10 cellular contexts compared by ENCODE assay signal in genomic region chr13:23673354-23673753, GRCh38.
DNase-seq lines count a peak whose midpoint lies in the region; ATAC-seq and TF ChIP-seq lines count a peak whose summit lies in the region.
"Had no signal": no experiment of that assay in that cellular context is flagged by ENCODE, and none has a peak within 500 bp of the region (broad histone marks: within the 10 kb centered on the region; RNA-seq: fewer than 3 reads in every experiment).

No MANE protein-coding gene starts in this region.

- H2AK9ac ChIP-seq in IMR-90 (replicated peaks; ENCODE audit: low read depth, low read length, poor library complexity), result no peak overlapping the region

- peaks cover 38% of the 10 kb centered on the region for H3K36me3 ChIP-seq in IMR-90 (ENCODE audit: control insufficient read depth, insufficient read depth, low read length)
- peaks cover 0 to 8% (median 0%) of the 10 kb centered on the region in 4 donors for H3K36me3 ChIP-seq in upper lobe of left lung
- no peaks in the 10 kb centered on the region for H3K36me3 ChIP-seq in ascending aorta
- H3K36me3 ChIP-seq: neutrophil had no signal

- CTCF ChIA-PET in IMR-90 (lab: Yijun Ruan, JAX), result interaction anchor here (0.8 to 1.7 kb wide), 2 partner anchors 35 to 226 kb away, joined by 4 to 7 read pairs; no protein-coding TSS in a partner anchor

- no peak overlapping the region for H3K56ac ChIP-seq in IMR-90 (ENCODE audit: extremely low read depth, insufficient read depth, low read length)

- H3K14ac ChIP-seq in IMR-90 (replicated peaks; ENCODE audit: low read depth, low read length), result peak overlapping the region; percentile 36; the same call in 1 of the 2 replicates

- H4K91ac ChIP-seq in IMR-90 (ENCODE audit: insufficient read depth, low read depth, low read length), result peak overlapping the region; percentile 96; the same call in 1 of the 2 replicates

- peak overlapping the region; percentile 100 for H2BK5ac ChIP-seq in IMR-90 (ENCODE audit: low read depth, low read length, poor library complexity, severe bottlenecking)

- BruUV-seq in IMR-90 (replicated peaks; lab: Mats Ljungman, UMichigan), result no TSS peak

- TF ChIP-seq CTCF in IMR-90 (conservative IDR thresholded peaks at IDR 0.05; ENCODE audit: low read depth, low read length) (no peak), cardiac fibroblast (IDR thresholded peaks at IDR 0.05; ENCODE audit: low read depth, low read length) (no peak), upper lobe of left lung (IDR thresholded peaks at IDR 0.05) (no peak), ascending aorta (IDR thresholded peaks at IDR 0.05) (no peak)

- H3K27ac ChIP-seq in IMR-90 (ENCODE audit: insufficient read depth, low read length) (peak overlapping the region; percentile 100; the same call in 1 of the 2 replicates), upper lobe of left lung (peak overlapping the region in 2 of 4 donors; percentile 16 to 35), ascending aorta (no peak overlapping the region)
- H3K27ac ChIP-seq: neutrophil had no signal

- TF ChIP-seq RAD21 in IMR-90 (IDR thresholded peaks at IDR 0.05; ENCODE audit: low read length), result peak; percentile 41

- peak; percentile 99 for DNase-seq in IMR-90
- peak; percentile 84 to 93 for DNase-seq in cardiac fibroblast (ENCODE audit: low read depth in 2 of 2)
- peak; percentile 96 for DNase-seq in iris pigment epithelial cell (ENCODE audit: low read depth)
- DNase-seq in upper lobe of left lung, result no peak
- no peak for DNase-seq in ascending aorta (ENCODE audit: low spot score in 2 of 2)
- DNase-seq in HuH-7.5 (ENCODE audit: low spot score), result no peak
- DNase-seq in SIG-M5 treated with dmso at 0.1 percent for 504 hours (lab: John Stamatoyannopoulos, UW; ENCODE audit: unreplicated experiment), result no peak
- DNase-seq: Kasumi-1 had no signal

- peaks cover 23% of the 10 kb centered on the region for H3K9me1 ChIP-seq in IMR-90 (ENCODE audit: insufficient read depth, low read length)

- H4K5ac ChIP-seq in IMR-90 (ENCODE audit: low read depth, low read length), result peak overlapping the region; percentile 7; the same call in 1 of the 2 replicates

- H2BK120ac ChIP-seq in IMR-90 (ENCODE audit: low read depth, low read length), result peak overlapping the region; percentile 98

- POLR2A ChIA-PET in IMR-90 (lab: Charles Lee; ENCODE audit: unreplicated experiment), result interaction anchor here (0.6 to 1.3 kb wide), 3 partner anchors 17 to 89 kb away, joined by 3 read pairs; no protein-coding TSS in a partner anchor

- no peak overlapping the region for H2AK5ac ChIP-seq in IMR-90 (ENCODE audit: low read depth, low read length)

- H3K4me3 ChIP-seq in IMR-90 (ENCODE audit: insufficient read depth, low read depth, low read length), result no peak overlapping the region
- H3K4me3 ChIP-seq in cardiac fibroblast (replicated peaks in 1 of 2; ENCODE audit: low read depth in 2 of 2, low read length in 2 of 2), result no peak overlapping the region
- H3K4me3 ChIP-seq in upper lobe of left lung, result no peak overlapping the region
- H3K4me3 ChIP-seq in ascending aorta, result no peak overlapping the region

- H3K4me1 ChIP-seq in IMR-90 (ENCODE audit: control insufficient read depth, insufficient read depth, low read length) (peaks cover 39% of the 10 kb centered on the region), upper lobe of left lung (peaks cover 0 to 6% (median 3%) of the 10 kb centered on the region in 4 donors), ascending aorta (no peaks in the 10 kb centered on the region)

- no peaks in the 10 kb centered on the region for H4K20me1 ChIP-seq in IMR-90 (ENCODE audit: insufficient read depth, low read length)

- dilution Hi-C loops in IMR-90 (cut with HindIII; ENCODE audit: low sequenced_read_pairs, unreplicated experiment), result no loop called here

- in situ Hi-C loops in IMR-90 (cut with MboI; ENCODE audit: low sequenced_read_pairs), result no loop called here

- H3K9ac ChIP-seq in IMR-90 (ENCODE audit: low read depth, low read length), result no peak overlapping the region

- no peak overlapping the region for H2BK15ac ChIP-seq in IMR-90 (ENCODE audit: low read depth, low read length)

- intact Hi-C loops in IMR-90 (cut with micrococcal nuclease) (loop anchor here (1.0 to 5.0 kb wide), 4 partner anchors 95 to 206 kb away; no protein-coding TSS in a partner anchor), ascending aorta (cut with DNase I) (no loop called here)

- peak; percentile 88 for TF ChIP-seq POLR2A in IMR-90 (IDR thresholded peaks at IDR 0.05; ENCODE audit: low read depth, low read length)
- no peak for TF ChIP-seq POLR2A in upper lobe of left lung (IDR thresholded peaks at IDR 0.05)

- H3K4me2 ChIP-seq in IMR-90 (ENCODE audit: low read depth, low read length), result no peak overlapping the region

- H3K4ac ChIP-seq in IMR-90 (ENCODE audit: low read depth, low read length), result peak overlapping the region; percentile 76

- whole genome bisulfite sequencing in IMR-90 (ENCODE audit: extremely low coverage in 2 of 2, insufficient read length in 1 of 2), 2 experiments, result 0% methylated on average over 1 of the region's 4 CpGs; no CpG with 5 or more reads in 1 of the 2 experiments
- WGBS in upper lobe of left lung, 2 donors, result 67 to 75% methylated on average over 4 of the region's 4 CpGs

- 0 out of 2 replicates have a peak overlapping the region, but pooled peaks have one; percentile 8 for H3K18ac ChIP-seq in IMR-90 (ENCODE audit: low read depth, low read length)

- no peak for TF ChIP-seq EP300 in upper lobe of left lung (IDR thresholded peaks at IDR 0.05)

- H3K79me1 ChIP-seq in IMR-90 (ENCODE audit: low read depth in 1 of 2, low read length in 2 of 2), result peaks cover 0 to 35% of the 10 kb centered on the region in 2 experiments; a peak in 2 of 4 replicates

- ATAC-seq in IMR-90 (ENCODE audit: low read depth), result peak; percentile 64
- peak; percentile 39 to 73 for ATAC-seq in upper lobe of left lung (ENCODE audit: low FRiP score in 2 of 2)
- ATAC-seq: activated CD4-positive, CD25-positive, alpha-beta regulatory T cell treated with anti-CD3 and anti-CD28 coated beads, Interleukin-2, amount 50 U/mL, for 24 hours had no signal

- no peaks in the 10 kb centered on the region for H3K9me3 ChIP-seq in IMR-90 (ENCODE audit: control insufficient read depth, insufficient read depth, low read length)
- H3K9me3 ChIP-seq in upper lobe of left lung, result no peaks in the 10 kb centered on the region
- H3K9me3 ChIP-seq in ascending aorta, result no peaks in the 10 kb centered on the region
- H3K9me3 ChIP-seq: neutrophil had no signal

- H3K23ac ChIP-seq in IMR-90 (ENCODE audit: low read depth, low read length), result no peak overlapping the region

- peak overlapping the region; percentile 22 to 97; a peak in 2 of 4 replicates for H4K8ac ChIP-seq in IMR-90 (ENCODE audit: low read depth in 2 of 2, low read length in 2 of 2)

- no peak overlapping the region for H2AFZ ChIP-seq in IMR-90 (replicated peaks; ENCODE audit: low read length, poor library complexity)

- H3K27me3 ChIP-seq in IMR-90 (ENCODE audit: control insufficient read depth, insufficient read depth, low read length) (no peaks in the 10 kb centered on the region), upper lobe of left lung (no peaks in the 10 kb centered on the region), ascending aorta (no peaks in the 10 kb centered on the region)
- H3K27me3 ChIP-seq: neutrophil had no signal

- H2BK20ac ChIP-seq in IMR-90 (ENCODE audit: low read depth, low read length), result peak overlapping the region; percentile 73

TF ChIP-seq in IMR-90, 13 proteins besides CTCF, POLR2A, EP300 and RAD21:
- TF ChIP-seq USF2 (IDR thresholded peaks at IDR 0.05; ENCODE audit: low read depth, low read length) (no peak), MAFK (IDR thresholded peaks at IDR 0.05; ENCODE audit: low read depth, low read length) (no peak), RCOR1 (IDR thresholded peaks at IDR 0.05; ENCODE audit: insufficient replicate concordance, low read length) (peak; percentile 34), RFX5 (IDR thresholded peaks at IDR 0.05; ENCODE audit: low read depth, low read length) (no peak), MAZ (IDR thresholded peaks at IDR 0.05; ENCODE audit: borderline replicate concordance, low read depth, low read length) (no peak), ELK1 (IDR thresholded peaks at IDR 0.05; ENCODE audit: borderline replicate concordance, low read depth, low read length) (no peak), FOS (IDR thresholded peaks at IDR 0.05; ENCODE audit: low read depth, low read length) (peak; percentile 80), NFE2L2 (IDR thresholded peaks at IDR 0.05; ENCODE audit: low read depth, low read length) (peak; percentile 27; the same call in 1 of the 2 replicates), SMC3 (IDR thresholded peaks at IDR 0.05; ENCODE audit: low read depth, low read length) (peak; percentile 22; the same call in 1 of the 2 replicates), CHD1 (IDR thresholded peaks at IDR 0.05; ENCODE audit: low read depth, low read length) (peak; percentile 93)

Comparison
In these comparisons a context has a peak if more than half of its experiments do, and no peak if none do; other contexts are left out.
1. DNase-seq: peak in IMR-90 (single experiment), cardiac fibroblast (2 of 2) and iris pigment epithelial cell (single experiment); none in upper lobe of left lung (0 of 2), ascending aorta (0 of 2), HuH-7.5 (single experiment) and SIG-M5 treated with dmso at 0.1 percent for 504 hours (single experiment).